ENCODE assay signal across 16 cellular contexts in the genomic region with DNA sequence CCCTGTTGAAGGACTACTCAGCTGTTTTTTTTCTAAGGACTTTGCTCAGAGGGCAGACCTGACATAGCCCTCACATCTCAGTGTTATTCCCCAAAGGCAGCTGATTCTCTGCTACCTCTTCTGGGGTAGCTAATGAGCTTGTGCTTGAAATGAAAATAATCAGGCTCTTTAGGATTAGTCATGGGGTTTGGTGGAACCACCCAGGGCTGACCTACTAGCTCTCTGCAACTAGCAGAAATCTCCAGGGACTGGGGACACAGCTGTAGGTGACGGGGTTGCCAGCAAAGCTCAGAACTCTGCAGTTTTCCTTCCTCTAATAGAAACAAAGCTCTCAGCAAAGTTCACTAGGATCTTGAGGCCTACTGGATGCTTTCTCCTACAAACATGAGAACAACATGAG.
DNase-seq lines count a peak whose midpoint lies in the region; ATAC-seq and TF ChIP-seq lines count a peak whose summit lies in the region.
"Had no signal": no experiment of that assay in that cellular context is flagged by ENCODE, and none has a peak within 500 bp of the region (broad histone marks: within the 10 kb centered on the region; RNA-seq: fewer than 3 reads in every experiment).

No MANE protein-coding gene starts in this region.

- peak overlapping the region; percentile 18 for H3K4me2 ChIP-seq in Karpas-422 (ENCODE audit: low read depth, low read length, poor library complexity, severe bottlenecking)

- H3K27me3 ChIP-seq in Karpas-422 (ENCODE audit: low read length) = no peaks in the 10 kb centered on the region
- H3K27me3 ChIP-seq: BE2C had no signal

- no peak overlapping the region for H3K4me3 Mint-ChIP-seq in glutamatergic neuron (ENCODE audit: unreplicated experiment)
- H3K4me3 Mint-ChIP-seq in stimulated activated naive B cell treated with anti-CD40 and anti-IgM and Interleukin-4, amounts not matched to agents 10 μg/mL and 1 μg/mL and 100 μg/mL, for 72 hours = no peak overlapping the region
- H3K4me3 Mint-ChIP-seq: CD14-positive monocyte; CD4-positive, alpha-beta memory T cell had no signal

- H2AFZ ChIP-seq in Karpas-422 (ENCODE audit: low read length) = no peak overlapping the region
- H2AFZ ChIP-seq: GM23248 had no signal

- H3K9me3 ChIP-seq in Karpas-422 (ENCODE audit: low read length) (no peaks in the 10 kb centered on the region), mucosa of descending colon (peaks cover 7% of the 10 kb centered on the region)
- H3K9me3 ChIP-seq: BE2C, HAP-1 had no signal

- H3K4me1 ChIP-seq in Karpas-422 (ENCODE audit: low read length) = peaks cover 25% of the 10 kb centered on the region
- no peaks in the 10 kb centered on the region for H3K4me1 ChIP-seq in mucosa of descending colon (ENCODE audit: low read depth)
- H3K4me1 ChIP-seq: BE2C, HAP-1 had no signal

- H3K27ac Mint-ChIP-seq in glutamatergic neuron (ENCODE audit: unreplicated experiment) = peak overlapping the region; percentile 30
- H3K27ac Mint-ChIP-seq in stimulated activated naive B cell treated with anti-CD40 and anti-IgM and Interleukin-4, amounts not matched to agents 10 μg/mL and 1 μg/mL and 100 μg/mL, for 72 hours = peak overlapping the region; percentile 44
- H3K27ac Mint-ChIP-seq: CD14-positive monocyte; CD4-positive, alpha-beta memory T cell had no signal

- intact Hi-C loops in mucosa of descending colon (cut with DNase I, micrococcal nuclease) = no loop called here

- TF ChIP-seq CTCF in glutamatergic neuron (IDR thresholded peaks at IDR 0.05; ENCODE audit: partially characterized antibody, unreplicated experiment) = no peak
- TF ChIP-seq CTCF in mucosa of descending colon (IDR thresholded peaks at IDR 0.05) = no peak

- H3K27me3 Mint-ChIP-seq in glutamatergic neuron (ENCODE audit: unreplicated experiment) = no peaks in the 10 kb centered on the region
- H3K27me3 Mint-ChIP-seq in stimulated activated naive B cell treated with anti-CD40 and anti-IgM and Interleukin-4, amounts not matched to agents 10 μg/mL and 1 μg/mL and 100 μg/mL, for 72 hours = peaks cover 10 to 25% of the 10 kb centered on the region in 2 donors

- DNase-seq in Karpas-422 = peak; percentile 79
- peak; percentile 12 for DNase-seq in NCI-H1436 treated with DMSO at 0.1 percent for 48 hours (lab: John Stamatoyannopoulos, UW)
- DNase-seq in glutamatergic neuron = peak; percentile 28
- peak; percentile 34 for DNase-seq in stimulated activated naive B cell treated with anti-CD40 and anti-IgM and Interleukin-4, amounts not matched to agents 10 μg/mL and 1 μg/mL and 100 μg/mL, for 72 hours
- DNase-seq in NCI-H82 treated with DMSO at 0.1 percent for 48 hours (lab: John Stamatoyannopoulos, UW; ENCODE audit: unreplicated experiment) = no peak
- no peak for DNase-seq in mucosa of descending colon
- DNase-seq: ACHN; BE2C; CD4-positive, alpha-beta memory T cell; DMS79 treated with DMSO at 0.1 percent for 48 hours; GF-D8; GM23248 had no signal

- peaks cover 4% of the 10 kb centered on the region for H3K4me1 Mint-ChIP-seq in glutamatergic neuron (ENCODE audit: low read depth, unreplicated experiment)
- H3K4me1 Mint-ChIP-seq in stimulated activated naive B cell treated with anti-CD40 and anti-IgM and Interleukin-4, amounts not matched to agents 10 μg/mL and 1 μg/mL and 100 μg/mL, for 72 hours = peaks cover 4 to 9% of the 10 kb centered on the region in 2 donors
- H3K4me1 Mint-ChIP-seq: CD14-positive monocyte; CD4-positive, alpha-beta memory T cell had no signal

- H3K4me3 ChIP-seq in Karpas-422 (ENCODE audit: low read length) = no peak overlapping the region
- no peak overlapping the region for H3K4me3 ChIP-seq in mucosa of descending colon
- H3K4me3 ChIP-seq: GM23248, HAP-1 had no signal

- peak; percentile 99 to 100 for ATAC-seq in stimulated activated naive B cell treated with anti-CD40 and anti-IgM and Interleukin-4, amounts not matched to agents 10 μg/mL and 1 μg/mL and 100 μg/mL, for 72 hours (replicated peaks)
- ATAC-seq in GM21515 (IDR thresholded peaks at IDR 0.05; ENCODE audit: unreplicated experiment) = no peak
- no peak for ATAC-seq in GM21367 (IDR thresholded peaks at IDR 0.05; ENCODE audit: unreplicated experiment)
- ATAC-seq in mucosa of descending colon = no peak

- no peak overlapping the region for H3K9ac ChIP-seq in Karpas-422 (ENCODE audit: low read length)
- H3K9ac ChIP-seq: GM23248 had no signal

- H3K36me3 Mint-ChIP-seq in glutamatergic neuron (ENCODE audit: unreplicated experiment) = no peaks in the 10 kb centered on the region
- no peaks in the 10 kb centered on the region for H3K36me3 Mint-ChIP-seq in stimulated activated naive B cell treated with anti-CD40 and anti-IgM and Interleukin-4, amounts not matched to agents 10 μg/mL and 1 μg/mL and 100 μg/mL, for 72 hours
- H3K36me3 Mint-ChIP-seq: CD14-positive monocyte; CD4-positive, alpha-beta memory T cell had no signal

- H3K79me2 ChIP-seq in Karpas-422 (ENCODE audit: low read length) = no peaks in the 10 kb centered on the region

- no peaks in the 10 kb centered on the region for H4K20me1 ChIP-seq in Karpas-422 (ENCODE audit: insufficient read depth, low read depth, low read length)

- no peaks in the 10 kb centered on the region for H3K36me3 ChIP-seq in Karpas-422 (ENCODE audit: insufficient read depth, low read length)
- H3K36me3 ChIP-seq in mucosa of descending colon (ENCODE audit: low read depth) = no peaks in the 10 kb centered on the region
- H3K36me3 ChIP-seq: BE2C, HAP-1 had no signal

- H3K9me3 Mint-ChIP-seq in glutamatergic neuron (ENCODE audit: unreplicated experiment) = no peaks in the 10 kb centered on the region
- H3K9me3 Mint-ChIP-seq in stimulated activated naive B cell treated with anti-CD40 and anti-IgM and Interleukin-4, amounts not matched to agents 10 μg/mL and 1 μg/mL and 100 μg/mL, for 72 hours = peaks cover 0 to under 1% of the 10 kb centered on the region in 2 donors

- H3K27ac ChIP-seq in Karpas-422 (ENCODE audit: low read length) = no peak overlapping the region
- H3K27ac ChIP-seq: GM23248 had no signal

- H3K9me2 ChIP-seq in Karpas-422 (replicated peaks; ENCODE audit: insufficient read depth, low read length) = no peaks in the 10 kb centered on the region

Comparison
In these comparisons a context has a peak if more than half of its experiments do, and no peak if none do; other contexts are left out.
1. DNase-seq: peak in Karpas-422 (single experiment), NCI-H1436 treated with DMSO at 0.1 percent for 48 hours (single experiment), glutamatergic neuron (single experiment) and stimulated activated naive B cell treated with anti-CD40 and anti-IgM and Interleukin-4, amounts not matched to agents 10 μg/mL and 1 μg/mL and 100 μg/mL, for 72 hours (single experiment); none in NCI-H82 treated with DMSO at 0.1 percent for 48 hours (single experiment) and mucosa of descending colon (0 of 3).
2. ATAC-seq: peak in stimulated activated naive B cell treated with anti-CD40 and anti-IgM and Interleukin-4, amounts not matched to agents 10 μg/mL and 1 μg/mL and 100 μg/mL, for 72 hours (2 of 2); none in GM21515 (single experiment), GM21367 (single experiment) and mucosa of descending colon (single experiment).